ENCODE assay signal across 14 cellular contexts in genomic region chr7:137937202-137937560, GRCh38.
A peak's percentile ranks its signal among the peaks of the same experiment; 100 is the strongest.
DNase-seq lines count a peak whose midpoint lies in the region; ATAC-seq, FAIRE-seq and TF ChIP-seq lines count a peak whose summit lies in the region.
"Had no signal": no experiment of that assay in that cellular context is flagged by ENCODE, and none has a peak within 500 bp of the region (broad histone marks: within the 10 kb centered on the region; RNA-seq: fewer than 3 reads in every experiment).

No MANE protein-coding gene starts in this region.

- TF ChIP-seq POLR2A in A549 (IDR thresholded peaks at IDR 0.05; ENCODE audit: low read length): no peak

- CTCF ChIA-PET in A549 (lab: Yijun Ruan, JAX): interaction anchor here (1.0 to 5.3 kb wide), 4 partner anchors 10 to 66 kb away, joined by 3 to 16 read pairs (median 4); no protein-coding TSS in a partner anchor

- peaks cover 3% of the 10 kb centered on the region for H4K20me1 ChIP-seq in neural progenitor cell (ENCODE audit: low read depth)
- H4K20me1 ChIP-seq in Karpas-422 (ENCODE audit: insufficient read depth, low read depth, low read length): no peaks in the 10 kb centered on the region
- H4K20me1 ChIP-seq: BLaER1 treated with 17β-estradiol and CSF1 and Interleukin-3, amounts not matched to agents 10 nM and 100 nM had no signal

- H3K9me2 ChIP-seq in Karpas-422 (replicated peaks; ENCODE audit: insufficient read depth, low read length): no peaks in the 10 kb centered on the region

- H3K36me3 Mint-ChIP-seq in neural progenitor cell: peaks cover 8% of the 10 kb centered on the region

- no peak overlapping the region for H2AFZ ChIP-seq in neural progenitor cell (replicated peaks)
- H2AFZ ChIP-seq in Karpas-422 (ENCODE audit: low read length): no peak overlapping the region

- H3K9ac ChIP-seq in neural progenitor cell: no peak overlapping the region
- no peak overlapping the region for H3K9ac ChIP-seq in Karpas-422 (ENCODE audit: low read length)
- H3K9ac ChIP-seq: BLaER1 treated with 17β-estradiol and CSF1 and Interleukin-3, amounts not matched to agents 10 nM and 100 nM had no signal

- peaks cover 5% of the 10 kb centered on the region for H3K9me3 Mint-ChIP-seq in neural progenitor cell
- H3K9me3 Mint-ChIP-seq: activated naive CD8-positive, alpha-beta T cell treated with anti-CD3 and anti-CD28 coated beads for 36 hours; stimulated activated memory B cell treated with anti-CD40 and anti-IgM and Interleukin-4, amounts not matched to agents 10 μg/mL and 1 μg/mL and 100 μg/mL, for 72 hours had no signal

- TF ChIP-seq RAD21 in A549 (conservative IDR thresholded peaks at IDR 0.05 in 1 of 2, IDR thresholded peaks at IDR 0.05 in 1 of 2): no peak

- no peaks in the 10 kb centered on the region for H3K27me3 ChIP-seq in esophagus (ENCODE audit: control insufficient read depth in 1 of 2, insufficient read depth in 2 of 2, low read length in 2 of 2)
- H3K27me3 ChIP-seq in neural progenitor cell: no peaks in the 10 kb centered on the region
- H3K27me3 ChIP-seq in Karpas-422 (ENCODE audit: low read length): no peaks in the 10 kb centered on the region
- H3K27me3 ChIP-seq: BLaER1 treated with 17β-estradiol and CSF1 and Interleukin-3, amounts not matched to agents 10 nM and 100 nM had no signal

- peaks cover 23% of the 10 kb centered on the region for H3K4me1 ChIP-seq in A549
- H3K4me1 ChIP-seq in esophagus (ENCODE audit: control insufficient read depth in 2 of 2, insufficient read depth in 2 of 2, low read length in 1 of 2): peaks cover 9 to 12% of the 10 kb centered on the region in 2 donors
- H3K4me1 ChIP-seq in neural progenitor cell: peaks cover 14% of the 10 kb centered on the region
- H3K4me1 ChIP-seq in Karpas-422 (ENCODE audit: low read length): no peaks in the 10 kb centered on the region

- H3K27me3 Mint-ChIP-seq in neural progenitor cell (ENCODE audit: insufficient read depth, low read depth): peaks cover 4% of the 10 kb centered on the region
- H3K27me3 Mint-ChIP-seq: activated naive CD8-positive, alpha-beta T cell treated with anti-CD3 and anti-CD28 coated beads for 36 hours; stimulated activated memory B cell treated with anti-CD40 and anti-IgM and Interleukin-4, amounts not matched to agents 10 μg/mL and 1 μg/mL and 100 μg/mL, for 72 hours had no signal

- DNase-seq in A549 (ENCODE audit: low read depth in 1 of 2, low spot score in 1 of 2) (no peak), LHCN-M2 (ENCODE audit: low read depth) (peak; percentile 72), neural progenitor cell (ENCODE audit: low spot score) (no peak), Karpas-422 (no peak), SW480 (ENCODE audit: low spot score) (no peak)
- no peak for DNase-seq in stimulated activated CD4-positive, alpha-beta T cell treated with anti-CD3 and anti-CD28 coated beads, Interleukin-2, amount 100 ng/mL, for 48 hours
- no peak for DNase-seq in stimulated activated CD4-positive, alpha-beta T cell treated with anti-CD3 and anti-CD28 coated beads, Interleukin-12 subunit alpha, Interleukin-12 subunit beta, amount 100 ng/mL, for 4 hours
- DNase-seq: activated CD4-positive, alpha-beta T cell treated with anti-CD3 and anti-CD28 coated beads, Interleukin-2, amount 50 U/mL, for 4 hours; activated naive CD8-positive, alpha-beta T cell treated with anti-CD3 and anti-CD28 coated beads for 36 hours had no signal

- FAIRE-seq in A549 (lab: Jason Lieb, UNC): no peak
- FAIRE-seq: endothelial cell of umbilical vein had no signal

- H3K27ac Mint-ChIP-seq in neural progenitor cell: no peak overlapping the region
- H3K27ac Mint-ChIP-seq: activated naive CD8-positive, alpha-beta T cell treated with anti-CD3 and anti-CD28 coated beads for 36 hours; stimulated activated memory B cell treated with anti-CD40 and anti-IgM and Interleukin-4, amounts not matched to agents 10 μg/mL and 1 μg/mL and 100 μg/mL, for 72 hours had no signal

- H3K27ac ChIP-seq in A549 (peak overlapping the region in 1 of 2 experiments; percentile 58; a peak in 2 of 6 replicates), esophagus (ENCODE audit: low read depth in 2 of 2, low read length in 1 of 2) (peak overlapping the region; percentile 45 to 85), neural progenitor cell (no peak overlapping the region), Karpas-422 (ENCODE audit: low read length) (no peak overlapping the region)

- H3K4me2 ChIP-seq in A549 (no peak overlapping the region), neural progenitor cell (peak overlapping the region; percentile 13), Karpas-422 (ENCODE audit: low read depth, low read length, poor library complexity, severe bottlenecking) (no peak overlapping the region)

- H3K4me3 ChIP-seq in A549 (no peak overlapping the region), esophagus (ENCODE audit: low read depth in 1 of 2, low read length in 2 of 2) (no peak overlapping the region), neural progenitor cell (no peak overlapping the region), Karpas-422 (ENCODE audit: low read length) (no peak overlapping the region)
- H3K4me3 ChIP-seq: BLaER1 treated with 17β-estradiol and CSF1 and Interleukin-3, amounts not matched to agents 10 nM and 100 nM had no signal

- H3K9me3 ChIP-seq in A549: no peaks in the 10 kb centered on the region
- no peaks in the 10 kb centered on the region for H3K9me3 ChIP-seq in esophagus (ENCODE audit: control insufficient read depth in 2 of 2, insufficient read depth in 1 of 2, low read depth in 1 of 2, low read length in 1 of 2)
- H3K9me3 ChIP-seq in neural progenitor cell (ENCODE audit: low read depth): no peaks in the 10 kb centered on the region
- no peaks in the 10 kb centered on the region for H3K9me3 ChIP-seq in Karpas-422 (ENCODE audit: low read length)

- ATAC-seq in A549: 0 out of 6 replicates have a peak, but pooled peaks have one; percentile 25 to 45
- ATAC-seq: left lobe of liver; stimulated activated memory B cell treated with anti-CD40 and anti-IgM and Interleukin-4, amounts not matched to agents 10 μg/mL and 1 μg/mL and 100 μg/mL, for 72 hours had no signal

- H3F3A ChIP-seq in neural progenitor cell (ENCODE audit: low read depth): no peaks in the 10 kb centered on the region

- H3K4me1 Mint-ChIP-seq in neural progenitor cell: peaks cover 36% of the 10 kb centered on the region

- POLR2A ChIA-PET in A549 (lab: Yijun Ruan, JAX): interaction anchor here (0.6 to 0.7 kb wide), 2 partner anchors 9 to 16 kb away, joined by 3 read pairs; no protein-coding TSS in a partner anchor

- H3K4me3 Mint-ChIP-seq in neural progenitor cell: no peak overlapping the region
- H3K4me3 Mint-ChIP-seq: activated naive CD8-positive, alpha-beta T cell treated with anti-CD3 and anti-CD28 coated beads for 36 hours; stimulated activated memory B cell treated with anti-CD40 and anti-IgM and Interleukin-4, amounts not matched to agents 10 μg/mL and 1 μg/mL and 100 μg/mL, for 72 hours had no signal

- TF ChIP-seq CTCF in A549 (IDR thresholded peaks at IDR 0.05): no peak
- no peak for TF ChIP-seq CTCF in neural progenitor cell (IDR thresholded peaks at IDR 0.05)

- H3K36me3 ChIP-seq in esophagus (ENCODE audit: control insufficient read depth in 2 of 2, insufficient read depth in 2 of 2, low read length in 1 of 2) (peaks cover 0 to 3% of the 10 kb centered on the region in 2 donors), neural progenitor cell (no peaks in the 10 kb centered on the region), Karpas-422 (ENCODE audit: insufficient read depth, low read length) (no peaks in the 10 kb centered on the region)

- H3K79me2 ChIP-seq in neural progenitor cell (ENCODE audit: low read depth): peaks cover 16% of the 10 kb centered on the region
- no peaks in the 10 kb centered on the region for H3K79me2 ChIP-seq in Karpas-422 (ENCODE audit: low read length)

- no peak for TF ChIP-seq EP300 in A549 (IDR thresholded peaks at IDR 0.05)

TF ChIP-seq in A549, 52 proteins besides CTCF, POLR2A, EP300 and RAD21:
- TF ChIP-seq NFE2L2 (conservative IDR thresholded peaks at IDR 0.05; ENCODE audit: low read length) (no peak), RFX5 (IDR thresholded peaks at IDR 0.05) (no peak), ZNF302 (CRISPR knock-in tag; IDR thresholded peaks at IDR 0.05) (no peak), MAX (IDR thresholded peaks at IDR 0.05) (no peak), HOXA7 (CRISPR knock-in tag; IDR thresholded peaks at IDR 0.05) (no peak), ELK1 (IDR thresholded peaks at IDR 0.05; ENCODE audit: low read depth, low read length) (no peak), HES2 (IDR thresholded peaks at IDR 0.05) (no peak), PHF8 (IDR thresholded peaks at IDR 0.05; ENCODE audit: borderline replicate concordance, low read depth) (no peak), POLR2AphosphoS2 (conservative IDR thresholded peaks at IDR 0.05; ENCODE audit: low read length) (no peak), SMC3 (IDR thresholded peaks at IDR 0.05) (no peak)

Comparison
In these comparisons a context has a peak if more than half of its experiments do, and no peak if none do; other contexts are left out.
1. H3K27ac ChIP-seq: peak in esophagus (2 of 2); none in neural progenitor cell (single experiment) and Karpas-422 (single experiment).